In genomic region chr19:7903244-7904073, GRCh38 we compare ENCODE assay signal across 8 cellular contexts. TPM values are rescaled to one million over a fixed set of nuclear protein-coding genes. Genes with fewer than 3 reads are reported as not detected.
DNase-seq lines count a peak whose midpoint lies in the region; ATAC-seq, FAIRE-seq and TF ChIP-seq lines count a peak whose summit lies in the region.

TSS of gene MAP2K7 (plus strand) at chr19:7903877. CDS start at chr19:7903945, 68 bp downstream.

- intact Hi-C loops in cardiac septum (cut with DNase I) (loop anchor here (2.0 to 5.0 kb wide), 2 partner anchors 17 to 71 kb away; partner anchors contain the start of genes EVI5L and SNAPC2), transverse colon (cut with DNase I; ENCODE audit: low total_unique reads) (no loop called here)

- peak within 1 kb of the TSS; percentile 97 for H3K18ac ChIP-seq in trophoblast cell (ENCODE audit: low read length)

- peak within 1 kb of the TSS; percentile 88 for H2BK5ac ChIP-seq in trophoblast cell (ENCODE audit: low read depth, low read length, poor library complexity)

- peaks cover 2% of the 10 kb centered on the region for H3K9me3 ChIP-seq in trophoblast cell (ENCODE audit: insufficient read depth, low read depth, low read length)
- no peaks in the 10 kb centered on the region for H3K9me3 ChIP-seq in transverse colon

- H3K36me3 ChIP-seq in trophoblast cell (ENCODE audit: control insufficient read depth in 1 of 2, insufficient read depth in 2 of 2, low read length in 2 of 2) (peaks cover 7 to 8% of the 10 kb centered on the region in 2 experiments), transverse colon (no peaks in the 10 kb centered on the region)

- peak in 4 of 5 experiments; percentile 36 to 62 (median 48) for TF ChIP-seq CTCF in transverse colon (IDR thresholded peaks at IDR 0.05)

- peak within 1 kb of the TSS; percentile 83 to 88 (median 87) for H3K4me3 Mint-ChIP-seq in T-cell

- peak; percentile 98 for DNase-seq in GM12892 (ENCODE audit: insufficient read length)
- peak; percentile 96 for DNase-seq in NCI-H1436 treated with DMSO at 0.1 percent for 48 hours (lab: John Stamatoyannopoulos, UW)
- DNase-seq in T-cell, result peak; percentile 98 to 100 (median 100)
- peak; percentile 100 for DNase-seq in cardiac septum (ENCODE audit: low spot score)
- peak; percentile 100 for DNase-seq in trophoblast cell
- peak; percentile 100 for DNase-seq in transverse colon

- H3K4me1 ChIP-seq in trophoblast cell (ENCODE audit: control insufficient read depth in 1 of 2, insufficient read depth in 2 of 2, low read length in 2 of 2), result peaks cover 13 to 15% of the 10 kb centered on the region in 2 experiments
- H3K4me1 ChIP-seq in transverse colon, result peaks cover 18 to 32% (median 26%) of the 10 kb centered on the region in 4 donors

- no peaks in the 10 kb centered on the region for H3K9me3 Mint-ChIP-seq in T-cell

- no peaks in the 10 kb centered on the region for H3K27me3 Mint-ChIP-seq in T-cell

- no peaks in the 10 kb centered on the region for H3K27me3 ChIP-seq in trophoblast cell (ENCODE audit: insufficient read depth, low read length)
- no peaks in the 10 kb centered on the region for H3K27me3 ChIP-seq in transverse colon

- ATAC-seq in HG02852 (IDR thresholded peaks at IDR 0.05; ENCODE audit: unreplicated experiment) (peak; percentile 80), T-cell (replicated peaks in 1 of 4) (peak; percentile 85 to 92 (median 90))

- peak within 1 kb of the TSS; percentile 91 for H2AFZ ChIP-seq in trophoblast cell (ENCODE audit: insufficient read depth, low read length, poor library complexity)

- TF ChIP-seq POLR2A in GM12892 (IDR thresholded peaks at IDR 0.05; ENCODE audit: low read depth, low read length) (peak; percentile 86), transverse colon (IDR thresholded peaks at IDR 0.05) (peak; percentile 74)

- H3K27ac Mint-ChIP-seq in T-cell, result peak within 1 kb of the TSS; percentile 87 to 90

- peaks cover 7% of the 10 kb centered on the region for H3K36me3 Mint-ChIP-seq in T-cell

- peak within 1 kb of the TSS; percentile 86 for H2BK120ac ChIP-seq in trophoblast cell (ENCODE audit: insufficient read depth, low read length, poor library complexity)

- H3K79me1 ChIP-seq in trophoblast cell (ENCODE audit: low read length), result peaks cover 16% of the 10 kb centered on the region

- H2BK12ac ChIP-seq in trophoblast cell (ENCODE audit: low read length), result peak within 1 kb of the TSS; percentile 20

- H3K14ac ChIP-seq in trophoblast cell (ENCODE audit: low read length), result peak within 1 kb of the TSS; percentile 88

- H3K4me1 Mint-ChIP-seq in T-cell, result peaks cover 27 to 32% (median 31%) of the 10 kb centered on the region in 3 donors

- peak within 1 kb of the TSS; percentile 86 for H2AK5ac ChIP-seq in trophoblast cell (ENCODE audit: low read length)

- peak within 1 kb of the TSS; percentile 92 for H3K9ac ChIP-seq in trophoblast cell (ENCODE audit: low read length)

- no peak within 1 kb of the TSS for H3K23ac ChIP-seq in trophoblast cell (ENCODE audit: low read length)

- H4K91ac ChIP-seq in trophoblast cell (ENCODE audit: low read depth, low read length), result peak within 1 kb of the TSS; percentile 97

- peak within 1 kb of the TSS; percentile 95 for H3K4ac ChIP-seq in trophoblast cell (ENCODE audit: low read depth, low read length)

- CTCF ChIA-PET in T-cell (lab: Charles Lee), result interaction anchor here (0.6 to 1.3 kb wide), 12 partner anchors 14 to 335 kb away, joined by 3 to 28 read pairs (median 6); partner anchors contain the start of genes PET100 (in 1 of the 2), SNAPC2 (in 1 of the 2), TIMM44 (in 1 of the 2) and TRAPPC5 (in 1 of the 2)

- POLR2A ChIA-PET in T-cell (lab: Charles Lee), result interaction anchor here (0.5 to 1.5 kb wide), 4 partner anchors 13 to 1014 kb away, joined by 3 to 9 read pairs (median 6); partner anchors contain the start of gene SNAPC2 (in 1 of the 2)

- peak within 1 kb of the TSS; percentile 99 for H4K8ac ChIP-seq in trophoblast cell (ENCODE audit: low read depth, low read length)

- 0% methylated on average over 69 to 89 of the region's 89 CpGs for WGBS in adipose tissue, 3 donors
- no CpG with 5 or more reads among the region's 89 CpGs for WGBS in trophoblast cell (ENCODE audit: extremely low coverage, insufficient coverage, insufficient read length)
- WGBS in transverse colon (ENCODE audit: low coverage in 1 of 2), 2 donors, result 1% methylated on average over 63 of the region's 89 CpGs; no CpG with 5 or more reads in 1 of the 2 donors

- TF ChIP-seq EP300 in transverse colon (IDR thresholded peaks at IDR 0.05; ENCODE audit: low read depth), result no peak

- H3K27ac ChIP-seq in adipose tissue (ENCODE audit: low read depth, low read length), result no peak within 1 kb of the TSS
- peak within 1 kb of the TSS; percentile 86 for H3K27ac ChIP-seq in trophoblast cell (ENCODE audit: low read depth, low read length)
- peak within 1 kb of the TSS; percentile 86 to 91 (median 88) for H3K27ac ChIP-seq in transverse colon

- peak within 1 kb of the TSS; percentile 97 for H3K4me2 ChIP-seq in trophoblast cell (ENCODE audit: low read length)

- peak; percentile 100 for FAIRE-seq in GM12892 (lab: Jason Lieb, UNC)

- H4K12ac ChIP-seq in trophoblast cell (ENCODE audit: low read depth, low read length), result peak within 1 kb of the TSS; percentile 99

- peaks cover 17% of the 10 kb centered on the region for H3K79me2 ChIP-seq in trophoblast cell (ENCODE audit: control insufficient read depth, insufficient read depth, low read length, poor library complexity)

- in situ Hi-C loops in transverse colon (cut with MboI; ENCODE audit: low pct_ligation_motif_present in 1 of 4, low pct_unique_long_range_greater_than_20kb in 1 of 4, low sequenced_read_pairs in 3 of 4), result no loop called here

- H3K4me3 ChIP-seq in trophoblast cell (ENCODE audit: low read depth, low read length) (peak within 1 kb of the TSS; percentile 91), transverse colon (peak within 1 kb of the TSS; percentile 49 to 92 (median 68))

RNA-seq across cellular contexts. Expression of gene MAP2K7, which starts in this region (rescaled TPM):
- 10.2 TPM for polyA plus RNA-seq in GM12892 (2012; ENCODE audit: missing spikeins)
- total RNA-seq in T-cell (10 to 100 TPM; 68.1 to 93.1 (median 73.5) TPM), cardiac septum (28.6 TPM), transverse colon (100 to 1,000 TPM in 1 of 4 donors, 10 to 100 TPM in 3; 11.9 to 125 (median 20.9) TPM)
- 10 to 100 TPM; 15.3 to 33.0 (median 20.4) TPM for polyA plus RNA-seq in adipose tissue
- 32.6 and 34.8 TPM in 2 replicates for polyA plus RNA-seq in trophoblast cell (2013)
